In the genomic region with DNA sequence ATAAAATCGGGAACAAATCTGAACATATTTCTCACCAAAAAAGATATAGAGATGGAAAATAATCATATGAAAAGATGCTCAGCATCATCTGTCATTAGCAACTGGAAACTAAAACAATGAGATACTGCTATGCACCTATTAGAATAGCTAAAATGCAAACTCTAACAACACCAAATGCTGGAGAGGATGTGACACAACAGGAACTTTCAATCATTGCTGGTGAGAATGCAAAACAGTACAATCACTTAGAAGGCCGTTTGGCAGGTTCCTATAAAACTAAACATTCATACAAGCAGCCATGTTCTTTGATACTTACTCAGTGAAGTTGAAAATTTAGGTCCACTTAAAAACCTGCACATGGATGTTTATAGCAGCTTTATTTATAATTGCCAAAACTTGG, we compare ENCODE assay signal across 21 cellular contexts.
A peak's percentile ranks its signal among the peaks of the same experiment; 100 is the strongest.
DNase-seq lines count a peak whose midpoint lies in the region; ATAC-seq and TF ChIP-seq lines count a peak whose summit lies in the region.
"Had no signal": no experiment of that assay in that cellular context is flagged by ENCODE, and none has a peak within 500 bp of the region (broad histone marks: within the 10 kb centered on the region; RNA-seq: fewer than 3 reads in every experiment).

No MANE protein-coding gene starts in this region.

- peak in 1 of 3 donors; percentile 55 for DNase-seq in CD4-positive, CD25-positive, alpha-beta regulatory T cell
- DNase-seq in HT1080 (ENCODE audit: low read depth) (peak; percentile 5), dermis blood vessel endothelial cell (peak; percentile 86), lung microvascular endothelial cell (ENCODE audit: low read depth in 2 of 2) (peak; percentile 90 to 93), amygdala (lab: John Stamatoyannopoulos, UW) (no peak), endodermal cell (no peak), NCI-H1417 (lab: John Stamatoyannopoulos, UW) (no peak)
- DNase-seq: C1 segment of cervical spinal cord; Caco-2; CD8-positive, alpha-beta T cell; GM23248; H7; KBM-7; MM.1S; NCI-H1694; NCI-H2029 treated with DMSO at 0.1 percent for 48 hours; NCI-H2227 treated with DMSO at 0.1 percent for 48 hours; NCI-H526 treated with DMSO at 0.1 percent for 48 hours; SHP77 had no signal

- H3K9me3 Mint-ChIP-seq in CD4-positive, CD25-positive, alpha-beta regulatory T cell, result no peaks in the 10 kb centered on the region
- peaks cover 42% of the 10 kb centered on the region for H3K9me3 Mint-ChIP-seq in endodermal cell

- H3K9me3 ChIP-seq in CD4-positive, CD25-positive, alpha-beta regulatory T cell (ENCODE audit: control insufficient read depth in 2 of 2, low read length in 2 of 2), result no peaks in the 10 kb centered on the region
- H3K9me3 ChIP-seq in endodermal cell (ENCODE audit: control insufficient read depth, low read length), result peaks cover 39% of the 10 kb centered on the region

- no peak for ATAC-seq in CD4-positive, CD25-positive, alpha-beta regulatory T cell (ENCODE audit: low read depth in 2 of 2)
- ATAC-seq: CD8-positive, alpha-beta T cell; Panc1 had no signal

- peaks cover 2% of the 10 kb centered on the region for H3K27me3 ChIP-seq in CD4-positive, CD25-positive, alpha-beta regulatory T cell (ENCODE audit: control insufficient read depth, insufficient read depth, low read length)
- H3K27me3 ChIP-seq in endodermal cell (ENCODE audit: control insufficient read depth, insufficient read depth, low read length, poor library complexity, severe bottlenecking), result no peaks in the 10 kb centered on the region

- no peak overlapping the region for H3K9ac ChIP-seq in endodermal cell (ENCODE audit: extremely low read depth, low read length, poor library complexity, severe bottlenecking)
- H3K9ac ChIP-seq: GM23248 had no signal

- TF ChIP-seq CTCF in endodermal cell (conservative IDR thresholded peaks at IDR 0.05), result no peak

- H3K4me1 ChIP-seq in CD4-positive, CD25-positive, alpha-beta regulatory T cell (ENCODE audit: control insufficient read depth, insufficient read depth, low read length, poor library complexity, severe bottlenecking), result peaks cover 27% of the 10 kb centered on the region
- H3K4me1 ChIP-seq in endodermal cell (ENCODE audit: control insufficient read depth, insufficient read depth, low read length), result no peaks in the 10 kb centered on the region

- H3K36me3 ChIP-seq in CD4-positive, CD25-positive, alpha-beta regulatory T cell (ENCODE audit: control insufficient read depth, insufficient read depth, low read length), result no peaks in the 10 kb centered on the region
- H3K36me3 ChIP-seq in endodermal cell (ENCODE audit: control insufficient read depth, insufficient read depth, low read length), result no peaks in the 10 kb centered on the region

- no peak overlapping the region for H3K27ac ChIP-seq in CD4-positive, CD25-positive, alpha-beta regulatory T cell (ENCODE audit: insufficient read depth, low read length, poor library complexity, severe bottlenecking)
- H3K27ac ChIP-seq in endodermal cell (ENCODE audit: low read depth, low read length), result no peak overlapping the region
- H3K27ac ChIP-seq: GM23248, RWPE1 had no signal

- H3K27me3 Mint-ChIP-seq in CD4-positive, CD25-positive, alpha-beta regulatory T cell, result peaks cover 14% of the 10 kb centered on the region
- peaks cover 6% of the 10 kb centered on the region for H3K27me3 Mint-ChIP-seq in endodermal cell (ENCODE audit: insufficient read depth)

- WGBS in endodermal cell (ENCODE audit: insufficient coverage in 1 of 2, insufficient read length in 1 of 2), 2 experiments, result 85 to 88% methylated on average over 1 to 2 of the region's 2 CpGs

- peak overlapping the region in 1 of 3 donors; percentile 20 for H3K27ac Mint-ChIP-seq in CD4-positive, CD25-positive, alpha-beta regulatory T cell
- H3K27ac Mint-ChIP-seq in endodermal cell, result no peak overlapping the region
- H3K27ac Mint-ChIP-seq: CD8-positive, alpha-beta T cell had no signal

- peaks cover 22 to 47% (median 27%) of the 10 kb centered on the region in 4 donors for H3K4me1 Mint-ChIP-seq in CD4-positive, CD25-positive, alpha-beta regulatory T cell
- H3K4me1 Mint-ChIP-seq in endodermal cell, result no peaks in the 10 kb centered on the region

- H3K4me3 Mint-ChIP-seq in CD4-positive, CD25-positive, alpha-beta regulatory T cell, result peak overlapping the region in 2 of 4 donors; percentile 28 to 78
- H3K4me3 Mint-ChIP-seq in endodermal cell, result no peak overlapping the region

- H3K36me3 Mint-ChIP-seq in CD4-positive, CD25-positive, alpha-beta regulatory T cell, result no peaks in the 10 kb centered on the region
- H3K36me3 Mint-ChIP-seq in endodermal cell (ENCODE audit: low read depth), result no peaks in the 10 kb centered on the region
- H3K36me3 Mint-ChIP-seq: CD8-positive, alpha-beta T cell had no signal

- H3K4me3 ChIP-seq in CD4-positive, CD25-positive, alpha-beta regulatory T cell (ENCODE audit: low read depth, low read length), result peak overlapping the region; percentile 64
- no peak overlapping the region for H3K4me3 ChIP-seq in endodermal cell (ENCODE audit: low read length)
- H3K4me3 ChIP-seq: GM23248 had no signal

Comparison
In these comparisons a context has a peak if more than half of its experiments do, and no peak if none do; other contexts are left out.
1. DNase-seq: peak in HT1080 (single experiment), dermis blood vessel endothelial cell (single experiment) and lung microvascular endothelial cell (2 of 2); none in amygdala (0 of 56), endodermal cell (single experiment) and NCI-H1417 (0 of 3).